In genomic region chr10:102870221-102870620, GRCh38 we compare ENCODE assay signal across 10 cellular contexts. TPM values are rescaled to one million over a fixed set of nuclear protein-coding genes. Genes with fewer than 3 reads are reported as not detected.
DNase-seq lines count a peak whose midpoint lies in the region; ATAC-seq and TF ChIP-seq lines count a peak whose summit lies in the region.
"Had no signal": no experiment of that assay in that cellular context is flagged by ENCODE, and none has a peak within 500 bp of the region (broad histone marks: within the 10 kb centered on the region; RNA-seq: fewer than 3 reads in every experiment).

No MANE protein-coding gene starts in this region.

- no peak overlapping the region for H2BK20ac ChIP-seq in H9 (ENCODE audit: low read depth, low read length, poor library complexity, severe bottlenecking)

- no peak overlapping the region for H4K91ac ChIP-seq in H9 (ENCODE audit: insufficient read length, low read depth, low read length)

- H3K23ac ChIP-seq in H9 (ENCODE audit: insufficient read length, low read depth, low read length) = no peak overlapping the region

- WGBS in H9 (ENCODE audit: extremely low coverage, insufficient read length, low lambda C conversion rate) = no CpG with 5 or more reads among the region's 10 CpGs
- WGBS in sigmoid colon, 2 donors = 92 to 97% methylated on average over 10 of the region's 10 CpGs

- no peak overlapping the region for H3K18ac ChIP-seq in H9 (ENCODE audit: insufficient read length, low read depth, low read length)

- no peak overlapping the region for H4K8ac ChIP-seq in H9 (replicated peaks; ENCODE audit: insufficient read length, low read depth, low read length)

- H3K9ac ChIP-seq in H9 (ENCODE audit: extremely low read depth, insufficient read length, low read length) = no peak overlapping the region

- ATAC-seq in GM18867 (IDR thresholded peaks at IDR 0.05; ENCODE audit: unreplicated experiment) = no peak

- no peaks in the 10 kb centered on the region for H3K9me3 ChIP-seq in H9 (ENCODE audit: control insufficient read depth, low read depth, low read length)
- no peaks in the 10 kb centered on the region for H3K9me3 ChIP-seq in iPS-18c (ENCODE audit: control insufficient read depth, insufficient read depth, low read length)
- no peaks in the 10 kb centered on the region for H3K9me3 ChIP-seq in sigmoid colon

- H2BK120ac ChIP-seq in H9 (ENCODE audit: low read depth, low read length, poor library complexity, severe bottlenecking) = no peak overlapping the region

- H3T11ph ChIP-seq in H9 (ENCODE audit: low read length) = no peak overlapping the region

- no peak overlapping the region for H3K4ac ChIP-seq in H9 (ENCODE audit: low read depth, low read length)

- peaks cover 0 to 21% (median 2%) of the 10 kb centered on the region in 4 donors for H3K36me3 ChIP-seq in sigmoid colon

- H3K27me3 ChIP-seq in H9 (ENCODE audit: insufficient read depth, low read length) (no peaks in the 10 kb centered on the region; the same call in 1 of the 2 replicates), sigmoid colon (no peaks in the 10 kb centered on the region)

- H3K4me3 ChIP-seq in iPS-18c (ENCODE audit: insufficient read depth, low read depth, low read length) (peak overlapping the region; percentile 60), sigmoid colon (peak overlapping the region; percentile 49 to 68 (median 60))

- intact Hi-C loops in sigmoid colon (cut with DNase I) = no loop called here

- no peak overlapping the region for H3K56ac ChIP-seq in H9 (ENCODE audit: insufficient read length, low read depth, low read length)

- no peak for TF ChIP-seq EP300 in sigmoid colon (IDR thresholded peaks at IDR 0.05)

- peaks cover 2% of the 10 kb centered on the region; the same call in 1 of the 2 replicates for H3K27me3 Mint-ChIP-seq in H9 (ENCODE audit: low read depth)
- peaks cover 28% of the 10 kb centered on the region for H3K27me3 Mint-ChIP-seq in activated naive CD8-positive, alpha-beta T cell treated with anti-CD3 and anti-CD28 coated beads for 36 hours

- no peaks in the 10 kb centered on the region; the same call in 1 of the 2 replicates for H3K4me1 ChIP-seq in H9 (ENCODE audit: insufficient read depth, low read length)
- peaks cover 0 to 19% (median 9%) of the 10 kb centered on the region in 4 donors for H3K4me1 ChIP-seq in sigmoid colon

- H3K9me3 Mint-ChIP-seq in H9 = no peaks in the 10 kb centered on the region
- H3K9me3 Mint-ChIP-seq in activated naive CD8-positive, alpha-beta T cell treated with anti-CD3 and anti-CD28 coated beads for 36 hours = no peaks in the 10 kb centered on the region
- H3K9me3 Mint-ChIP-seq: central memory CD8-positive, alpha-beta T cell had no signal

- TF ChIP-seq CTCF in H9 (conservative IDR thresholded peaks at IDR 0.05) = no peak
- TF ChIP-seq CTCF in sigmoid colon (IDR thresholded peaks at IDR 0.05) = no peak

- H2AK5ac ChIP-seq in H9 (ENCODE audit: insufficient read length, low read length) = no peak overlapping the region

- H2BK15ac ChIP-seq in H9 (ENCODE audit: low read depth, low read length) = no peak overlapping the region

- H3K4me2 ChIP-seq in H9 (ENCODE audit: insufficient read depth, insufficient read length, low read length) = peak overlapping the region; percentile 70

- H3K27ac ChIP-seq in H9 (ENCODE audit: insufficient read length, low read depth, low read length) (no peak overlapping the region), sigmoid colon (no peak overlapping the region)

- no peak for TF ChIP-seq POLR2A in sigmoid colon (IDR thresholded peaks at IDR 0.05)

- H3K4me1 Mint-ChIP-seq in H9 = peaks cover 15 to 17% of the 10 kb centered on the region in 2 experiments
- peaks cover 4% of the 10 kb centered on the region for H3K4me1 Mint-ChIP-seq in activated naive CD8-positive, alpha-beta T cell treated with anti-CD3 and anti-CD28 coated beads for 36 hours

- H4K20me1 ChIP-seq in H9 (ENCODE audit: control insufficient read depth, insufficient read depth, insufficient read length) = no peaks in the 10 kb centered on the region

- H3K14ac ChIP-seq in H9 (ENCODE audit: insufficient read depth, low read length) = no peak overlapping the region

- peaks cover 0 to 4% (median 0%) of the 10 kb centered on the region in 3 experiments; a peak in 4 of 7 replicates for H3K36me3 Mint-ChIP-seq in H9 (ENCODE audit: insufficient read depth in 1 of 3, low read depth in 3 of 3)
- H3K36me3 Mint-ChIP-seq in activated naive CD8-positive, alpha-beta T cell treated with anti-CD3 and anti-CD28 coated beads for 36 hours = no peaks in the 10 kb centered on the region

- H3K4me3 Mint-ChIP-seq in H9 = peak overlapping the region; percentile 79 to 91
- H3K4me3 Mint-ChIP-seq in activated naive CD8-positive, alpha-beta T cell treated with anti-CD3 and anti-CD28 coated beads for 36 hours = peak overlapping the region; percentile 73
- H3K4me3 Mint-ChIP-seq: central memory CD8-positive, alpha-beta T cell had no signal

- no peak overlapping the region for H2BK12ac ChIP-seq in H9 (ENCODE audit: insufficient read length, low read depth, low read length)

- H3K79me2 ChIP-seq in H9 (ENCODE audit: insufficient read depth, low read length) = no peaks in the 10 kb centered on the region

- DNase-seq in H9 = peak; percentile 35
- no peak for DNase-seq in activated naive CD8-positive, alpha-beta T cell treated with anti-CD3 and anti-CD28 coated beads for 36 hours
- no peak for DNase-seq in sigmoid colon
- DNase-seq in HT-29 (ENCODE audit: low spot score) = no peak
- no peak for DNase-seq in C1 segment of cervical spinal cord (lab: John Stamatoyannopoulos, UW)
- no peak for DNase-seq in 8988T
- DNase-seq: stimulated activated CD4-positive, alpha-beta T cell treated with anti-CD3 and anti-CD28 coated beads, Interleukin-2, amount 100 ng/mL, for 24 hours had no signal

- H3K79me1 ChIP-seq in H9 (ENCODE audit: insufficient read depth, low read depth, low read length, poor library complexity, severe bottlenecking) = no peaks in the 10 kb centered on the region

- no peak overlapping the region for H2AFZ ChIP-seq in H9 (ENCODE audit: low read length)

- H3K23me2 ChIP-seq in H9 (ENCODE audit: insufficient read length, low read depth, low read length, poor library complexity, severe bottlenecking) = peaks cover 6% of the 10 kb centered on the region

- H4K5ac ChIP-seq in H9 (ENCODE audit: insufficient read length, low read depth, low read length) = no peak overlapping the region

- H2BK5ac ChIP-seq in H9 (ENCODE audit: insufficient read length, low read length) = no peak overlapping the region

- H3K27ac Mint-ChIP-seq in H9 = peak overlapping the region; percentile 15 to 95 (median 43); a peak in 2 of 7 replicates
- no peak overlapping the region for H3K27ac Mint-ChIP-seq in activated naive CD8-positive, alpha-beta T cell treated with anti-CD3 and anti-CD28 coated beads for 36 hours

RNA-seq across cellular contexts. Expression of gene AS3MT, which starts 1.0 kb away (rescaled TPM):
- 16.4 and 16.5 TPM in 2 replicates for total RNA-seq in H9 (2021)
- 1 to 10 TPM in 1 of 2 experiments, not detected in 1; 1.2 TPM for total RNA-seq in activated naive CD8-positive, alpha-beta T cell treated with anti-CD3 and anti-CD28 coated beads for 36 hours
- total RNA-seq in sigmoid colon = 10 to 100 TPM in 1 of 4 donors, 1 to 10 TPM in 3; 5.0 to 11.9 (median 7.5) TPM
- 1 to 10 TPM in 1 of 3 donors, under 1 TPM in 1, not detected in 1; 0.60 to 1.9 TPM for polyA plus RNA-seq in sigmoid colon
- total RNA-seq in HT-29 (2014; rRNA removed; shearing (Covaris generic)) = not detected in 2 replicates

RNA-seq across cellular contexts. Expression of gene BORCS7, which starts 16.2 kb away (rescaled TPM):
- 6.5 and 7.0 TPM in 2 replicates for total RNA-seq in H9 (2021)
- total RNA-seq in activated naive CD8-positive, alpha-beta T cell treated with anti-CD3 and anti-CD28 coated beads for 36 hours = 1 to 10 TPM; 8.5 to 9.5 TPM
- total RNA-seq in sigmoid colon = 10 to 100 TPM; 27.0 to 52.1 (median 38.2) TPM
- 10 to 100 TPM; 27.4 to 46.0 (median 31.8) TPM for polyA plus RNA-seq in sigmoid colon
- total RNA-seq in HT-29 (2014; rRNA removed; shearing (Covaris generic)) = 9.4 and 10.8 TPM in 2 replicates

RNA-seq across cellular contexts. Expression of gene CYP17A1, which starts 33.0 kb away (rescaled TPM):
- total RNA-seq in H9 (2021) = not detected in 2 replicates
- total RNA-seq in activated naive CD8-positive, alpha-beta T cell treated with anti-CD3 and anti-CD28 coated beads for 36 hours = not detected
- not detected for total RNA-seq in sigmoid colon
- 1 to 10 TPM in 1 of 3 donors, under 1 TPM in 1, not detected in 1; 0.92 to 3.0 TPM for polyA plus RNA-seq in sigmoid colon
- not detected in 2 replicates for total RNA-seq in HT-29 (2014; rRNA removed; shearing (Covaris generic))

RNA-seq across cellular contexts. Expression of gene CNNM2, which starts 47.9 kb away (rescaled TPM):
- total RNA-seq in H9 (2021) (17.0 and 17.5 TPM in 2 replicates), sigmoid colon (10 to 100 TPM in 1 of 4 donors, 1 to 10 TPM in 3; 3.6 to 11.1 (median 6.0) TPM)
- total RNA-seq in activated naive CD8-positive, alpha-beta T cell treated with anti-CD3 and anti-CD28 coated beads for 36 hours = 1 to 10 TPM; 4.0 to 4.5 TPM
- polyA plus RNA-seq in sigmoid colon = 1 to 10 TPM; 2.4 to 7.0 (median 2.5) TPM
- total RNA-seq in HT-29 (2014; rRNA removed; shearing (Covaris generic)) = 13.9 and 14.5 TPM in 2 replicates
